In the genomic region with DNA sequence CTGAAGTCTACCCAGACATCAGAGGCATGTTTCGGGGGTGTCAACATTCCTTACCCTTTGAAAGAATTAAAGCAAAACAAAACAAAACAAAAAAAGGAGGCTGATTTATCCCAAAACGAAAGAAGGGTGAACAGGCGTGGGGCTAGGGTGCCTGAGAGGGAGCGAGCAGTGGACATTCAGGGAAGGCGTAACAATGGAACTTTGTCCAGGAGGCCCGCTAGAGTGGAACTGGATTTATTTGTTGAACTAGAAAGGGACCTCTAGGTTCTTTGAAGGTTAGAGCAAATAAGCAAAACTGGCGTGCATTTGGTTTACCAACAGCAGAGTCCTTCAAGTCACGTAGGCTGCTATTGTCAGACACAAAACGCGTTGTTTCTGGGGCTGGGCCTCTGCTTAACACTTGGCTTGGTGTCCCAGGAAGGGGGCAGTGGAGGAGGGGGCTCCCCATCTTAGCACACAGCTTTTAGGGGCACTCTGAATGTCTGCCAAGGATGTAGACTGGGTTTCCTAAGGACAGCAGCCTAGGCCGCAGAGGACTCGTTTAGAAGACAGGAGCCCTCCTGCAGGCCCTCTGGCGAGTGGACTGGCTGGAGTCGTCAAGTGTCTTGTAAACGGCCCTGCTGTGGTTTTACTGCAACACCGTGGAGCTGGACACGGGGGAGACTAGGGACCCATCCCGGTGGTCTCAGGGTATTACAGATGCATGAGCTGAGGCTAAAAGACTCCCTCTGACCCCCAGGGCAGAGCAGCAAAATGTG, we compare ENCODE assay signal across 7 cellular contexts.
DNase-seq lines count a peak whose midpoint lies in the region; ATAC-seq, FAIRE-seq and TF ChIP-seq lines count a peak whose summit lies in the region.

No MANE protein-coding gene starts in this region.

- H3K9me3 ChIP-seq in astrocyte (ENCODE audit: insufficient read depth, low read depth, low read length) (no peaks in the 10 kb centered on the region), suprapubic skin (no peaks in the 10 kb centered on the region)

- H3K27me3 ChIP-seq in KMS-11 (ENCODE audit: insufficient read depth, low read depth) = no peaks in the 10 kb centered on the region
- no peaks in the 10 kb centered on the region for H3K27me3 ChIP-seq in astrocyte (ENCODE audit: insufficient read depth, low read length)
- H3K27me3 ChIP-seq in suprapubic skin = no peaks in the 10 kb centered on the region

- 0 out of 2 replicates have a peak overlapping the region, but pooled peaks have one; percentile 83 for H3K27ac ChIP-seq in KMS-11
- H3K27ac ChIP-seq in astrocyte (ENCODE audit: low read depth, low read length) = peak overlapping the region; percentile 98
- peak overlapping the region; percentile 86 for H3K27ac ChIP-seq in suprapubic skin

- TF ChIP-seq CTCF in KMS-11 (conservative IDR thresholded peaks at IDR 0.05; ENCODE audit: low read depth, low read length) = no peak
- no peak for TF ChIP-seq CTCF in astrocyte (IDR thresholded peaks at IDR 0.05; ENCODE audit: insufficient read depth, low read depth, low read length)
- TF ChIP-seq CTCF in suprapubic skin (IDR thresholded peaks at IDR 0.05) = no peak

- H3K36me3 ChIP-seq in KMS-11 (ENCODE audit: insufficient read depth) = no peaks in the 10 kb centered on the region
- H3K36me3 ChIP-seq in astrocyte (ENCODE audit: insufficient read depth, low read length) = no peaks in the 10 kb centered on the region
- no peaks in the 10 kb centered on the region for H3K36me3 ChIP-seq in suprapubic skin

- H3K79me2 ChIP-seq in KMS-11 (ENCODE audit: insufficient read depth, low read depth) (no peaks in the 10 kb centered on the region), astrocyte (ENCODE audit: insufficient read depth, low read length) (no peaks in the 10 kb centered on the region)

- peak; percentile 45 for ATAC-seq in left lobe of liver
- ATAC-seq in HG02870 (IDR thresholded peaks at IDR 0.05; ENCODE audit: unreplicated experiment) = no peak

- H3K9ac ChIP-seq in KMS-11 = peak overlapping the region; percentile 94; the same call in 1 of the 2 replicates
- peak overlapping the region; percentile 91 for H3K9ac ChIP-seq in astrocyte (ENCODE audit: low read length)

- 72% methylated on average over 18 of the region's 18 CpGs for WGBS in suprapubic skin

- TF ChIP-seq EP300 in suprapubic skin (IDR thresholded peaks at IDR 0.05) = no peak

- no peaks in the 10 kb centered on the region for H3K36me3 Mint-ChIP-seq in astrocyte (ENCODE audit: low read depth, unreplicated experiment)

- H3K4me2 ChIP-seq in KMS-11 (peak overlapping the region; percentile 83; the same call in 1 of the 2 replicates), astrocyte (ENCODE audit: low read length) (peak overlapping the region; percentile 95)

- H3K4me3 Mint-ChIP-seq in astrocyte (ENCODE audit: unreplicated experiment) = peak overlapping the region; percentile 86

- peaks cover 17% of the 10 kb centered on the region for H3K4me1 Mint-ChIP-seq in astrocyte (ENCODE audit: low read depth, unreplicated experiment)

- peaks cover 5% of the 10 kb centered on the region for H3K27me3 Mint-ChIP-seq in astrocyte (ENCODE audit: low read depth, unreplicated experiment)

- H3K4me1 ChIP-seq in KMS-11 (ENCODE audit: low read depth, poor library complexity, severe bottlenecking) (peaks cover 5% of the 10 kb centered on the region), astrocyte (ENCODE audit: insufficient read depth, low read length) (peaks cover 25% of the 10 kb centered on the region), suprapubic skin (peaks cover 23% of the 10 kb centered on the region)

- no peak for TF ChIP-seq POLR2A in suprapubic skin (IDR thresholded peaks at IDR 0.05)

- H3K4me3 ChIP-seq in KMS-11 (IDR thresholded peaks at IDR 0.05; ENCODE audit: insufficient read depth, low read depth, low read length) (no peak overlapping the region), astrocyte (ENCODE audit: insufficient read depth, low read depth, low read length) (peak overlapping the region; percentile 67), suprapubic skin (peak overlapping the region; percentile 51)

- FAIRE-seq in astrocyte (lab: Jason Lieb, UNC) = peak; percentile 43

- H4K20me1 ChIP-seq in KMS-11 (ENCODE audit: insufficient read depth) = no peaks in the 10 kb centered on the region
- no peaks in the 10 kb centered on the region for H4K20me1 ChIP-seq in astrocyte (ENCODE audit: insufficient read depth, low read length)

- peak overlapping the region; percentile 99 for H3K27ac Mint-ChIP-seq in astrocyte (ENCODE audit: unreplicated experiment)

- DNase-seq in astrocyte (ENCODE audit: low read depth) (no peak), left lobe of liver (ENCODE audit: low spot score) (no peak), suprapubic skin (ENCODE audit: low spot score in 2 of 2) (no peak), iPS-NIHi7 (ENCODE audit: extremely low spot score) (no peak), DMS 273 treated with DMSO at 0.1 percent for 48 hours (lab: John Stamatoyannopoulos, UW) (no peak)

- H3K9me3 Mint-ChIP-seq in astrocyte (ENCODE audit: unreplicated experiment) = no peaks in the 10 kb centered on the region

- H2AFZ ChIP-seq in KMS-11 (ENCODE audit: low read depth) = peak overlapping the region; percentile 99
- peak overlapping the region; percentile 59 for H2AFZ ChIP-seq in astrocyte (ENCODE audit: low read depth, low read length)
